ENCODE assay signal across 13 cellular contexts in genomic region chrY:24619070-24619807, GRCh38. TPM values are rescaled to one million over a fixed set of nuclear protein-coding genes. Genes with fewer than 3 reads are reported as not detected.
DNase-seq lines count a peak whose midpoint lies in the region; ATAC-seq lines count a peak whose summit lies in the region.
"Not testable (repeated sequence)": the region's sequence is repeated elsewhere in the genome, so short reads cannot be mapped to it uniquely, and the experiment has no call there.
"Had no signal": no experiment of that assay in that cellular context is flagged by ENCODE, and none has a peak within 500 bp of the region (broad histone marks: within the 10 kb centered on the region; RNA-seq: fewer than 3 reads in every experiment).

No MANE protein-coding gene starts in this region.

- not testable (repeated sequence) for H3K9me3 Mint-ChIP-seq in stimulated activated effector memory CD8-positive, alpha-beta T cell treated with anti-CD3 and anti-CD28 coated beads, Interleukin-12 subunit alpha, Interleukin-12 subunit beta, amount 100 ng/mL, for 72 hours

- not testable (repeated sequence) for H3K4me3 Mint-ChIP-seq in stimulated activated effector memory CD8-positive, alpha-beta T cell treated with anti-CD3 and anti-CD28 coated beads, Interleukin-12 subunit alpha, Interleukin-12 subunit beta, amount 100 ng/mL, for 72 hours

- not testable (repeated sequence) for DNase-seq in left lobe of liver (ENCODE audit: low spot score); stimulated activated effector memory CD8-positive, alpha-beta T cell treated with anti-CD3 and anti-CD28 coated beads, Interleukin-12 subunit alpha, Interleukin-12 subunit beta, amount 100 ng/mL, for 72 hours (ENCODE audit: low spot score in 2 of 2)

- H3K4me1 Mint-ChIP-seq in stimulated activated effector memory CD8-positive, alpha-beta T cell treated with anti-CD3 and anti-CD28 coated beads, Interleukin-12 subunit alpha, Interleukin-12 subunit beta, amount 100 ng/mL, for 72 hours, result not testable (repeated sequence)

- not testable (repeated sequence) for H3K36me3 Mint-ChIP-seq in stimulated activated effector memory CD8-positive, alpha-beta T cell treated with anti-CD3 and anti-CD28 coated beads, Interleukin-12 subunit alpha, Interleukin-12 subunit beta, amount 100 ng/mL, for 72 hours

- ATAC-seq in left lobe of liver, result peak; percentile 73
- peak; percentile 51 for ATAC-seq in stimulated activated effector memory CD8-positive, alpha-beta T cell treated with anti-CD3 and anti-CD28 coated beads, Interleukin-12 subunit alpha, Interleukin-12 subunit beta, amount 100 ng/mL, for 72 hours

- H3K27ac Mint-ChIP-seq in stimulated activated effector memory CD8-positive, alpha-beta T cell treated with anti-CD3 and anti-CD28 coated beads, Interleukin-12 subunit alpha, Interleukin-12 subunit beta, amount 100 ng/mL, for 72 hours, result not testable (repeated sequence)

RNA-seq across cellular contexts. Expression of gene BPY2B, which starts 1.4 kb away (rescaled TPM):
- not detected for total RNA-seq in left lobe of liver
- total RNA-seq: A172; A673; B cell; Caco-2; Calu3; CD4-positive, alpha-beta memory T cell; CD4-positive, alpha-beta T cell; CD4-positive, CD25-positive, alpha-beta regulatory T cell; CD8-positive, alpha-beta memory T cell; CD8-positive, alpha-beta T cell; Daoy had no signal
